16 cellular contexts compared by ENCODE assay signal in genomic region chr4:77711469-77711868, GRCh38.
"Had no signal": no experiment of that assay in that cellular context is flagged by ENCODE, and none has a peak within 500 bp of the region (broad histone marks: within the 10 kb centered on the region; RNA-seq: fewer than 3 reads in every experiment).

No MANE protein-coding gene starts in this region.

- FAIRE-seq: endothelial cell of umbilical vein, islet of Langerhans had no signal

- DNase-seq: activated CD4-positive, alpha-beta T cell treated with anti-CD3 and anti-CD28 coated beads, Interleukin-2, amount 50 U/mL, for 4 hours; activated CD4-positive, CD25-positive, alpha-beta regulatory T cell treated with anti-CD3 and anti-CD28 coated beads, Interleukin-2, amount 50 U/mL, for 72 hours; activated effector memory CD4-positive, alpha-beta T cell treated with Interleukin-2 at 50 U/mL for 16 hours; activated naive CD8-positive, alpha-beta T cell treated with anti-CD3 and anti-CD28 coated beads, Interleukin-2, amount 50 U/mL, for 24 hours; activated T-cell treated with anti-CD3 and anti-CD28 coated beads, Interleukin-2, amount 50 U/mL, for 1 hour; effector CD4-positive, alpha-beta T cell; foreskin keratinocyte; heart left ventricle; left lung; ovary; stimulated activated CD4-positive, alpha-beta T cell treated with anti-CD3 and anti-CD28 coated beads, Interleukin-12 subunit alpha, Interleukin-12 subunit beta, amount 100 ng/mL, for 4 hours; stimulated activated naive CD4-positive, alpha-beta T cell treated with Interleukin-2 at 50 U/mL for 16 hours; T-helper 2 cell; upper lobe of left lung had no signal
